Comparison of ENCODE assay signal across 22 cellular contexts in genomic region chr7:12730523-12730922, GRCh38. TPM values are rescaled to one million over a fixed set of nuclear protein-coding genes. Genes with fewer than 3 reads are reported as not detected.
DNase-seq lines count a peak whose midpoint lies in the region; ATAC-seq and TF ChIP-seq lines count a peak whose summit lies in the region.
"Had no signal": no experiment of that assay in that cellular context is flagged by ENCODE, and none has a peak within 500 bp of the region (broad histone marks: within the 10 kb centered on the region; RNA-seq: fewer than 3 reads in every experiment).

No MANE protein-coding gene starts in this region.

- no peaks in the 10 kb centered on the region for H3K9me3 Mint-ChIP-seq in activated CD4-positive, alpha-beta memory T cell treated with anti-CD3 and anti-CD28 coated beads, Interleukin-2, amount 10 ng/mL, durations not matched to agents 7 days and 5 days
- no peaks in the 10 kb centered on the region for H3K9me3 Mint-ChIP-seq in activated CD4-positive, alpha-beta memory T cell treated with anti-CD3 and anti-CD28 coated beads for 36 hours
- H3K9me3 Mint-ChIP-seq: HFFc6 had no signal

- no peak for TF ChIP-seq CTCF in fibroblast of pulmonary artery (IDR thresholded peaks at IDR 0.05; ENCODE audit: low read length, missing control alignments)

- no peak overlapping the region for H3K4me3 ChIP-seq in fibroblast of pulmonary artery (replicated peaks; ENCODE audit: low read depth, low read length)
- H3K4me3 ChIP-seq: A549, hepatocyte, smooth muscle cell, stomach, upper lobe of left lung had no signal

- H3K4me3 Mint-ChIP-seq in activated CD4-positive, alpha-beta memory T cell treated with anti-CD3 and anti-CD28 coated beads, Interleukin-2, amount 10 ng/mL, durations not matched to agents 7 days and 5 days: no peak overlapping the region
- no peak overlapping the region for H3K4me3 Mint-ChIP-seq in activated CD4-positive, alpha-beta memory T cell treated with anti-CD3 and anti-CD28 coated beads for 36 hours
- H3K4me3 Mint-ChIP-seq in T-helper 17 cell: peak overlapping the region; percentile 25
- H3K4me3 Mint-ChIP-seq: HFFc6 had no signal

- peaks cover 31% of the 10 kb centered on the region for H3K4me1 Mint-ChIP-seq in activated CD4-positive, alpha-beta memory T cell treated with anti-CD3 and anti-CD28 coated beads, Interleukin-2, amount 10 ng/mL, durations not matched to agents 7 days and 5 days
- peaks cover 24% of the 10 kb centered on the region for H3K4me1 Mint-ChIP-seq in activated CD4-positive, alpha-beta memory T cell treated with anti-CD3 and anti-CD28 coated beads for 36 hours (ENCODE audit: low read depth)
- peaks cover 15% of the 10 kb centered on the region for H3K4me1 Mint-ChIP-seq in T-helper 17 cell

- H3K27ac Mint-ChIP-seq in activated CD4-positive, alpha-beta memory T cell treated with anti-CD3 and anti-CD28 coated beads, Interleukin-2, amount 10 ng/mL, durations not matched to agents 7 days and 5 days: peak overlapping the region; percentile 86
- H3K27ac Mint-ChIP-seq in activated CD4-positive, alpha-beta memory T cell treated with anti-CD3 and anti-CD28 coated beads for 36 hours: no peak overlapping the region
- H3K27ac Mint-ChIP-seq in T-helper 17 cell: peak overlapping the region; percentile 37
- H3K27ac Mint-ChIP-seq: HFFc6 had no signal

- POLR2A ChIA-PET in activated CD4-positive, alpha-beta memory T cell treated with anti-CD3 and anti-CD28 coated beads, Interleukin-2, amount 10 ng/mL, durations not matched to agents 7 days and 5 days (lab: Charles Lee): interaction anchor here (0.9 to 5.7 kb wide), 6 partner anchors 10 to 176 kb away, joined by 3 to 46 read pairs (median 4); partner anchors contain the start of gene ARL4A
- POLR2A ChIA-PET in activated CD4-positive, alpha-beta memory T cell treated with anti-CD3 and anti-CD28 coated beads for 36 hours (lab: Charles Lee): no interaction called here

- no peaks in the 10 kb centered on the region for H3K27me3 Mint-ChIP-seq in activated CD4-positive, alpha-beta memory T cell treated with anti-CD3 and anti-CD28 coated beads, Interleukin-2, amount 10 ng/mL, durations not matched to agents 7 days and 5 days
- H3K27me3 Mint-ChIP-seq in activated CD4-positive, alpha-beta memory T cell treated with anti-CD3 and anti-CD28 coated beads for 36 hours: no peaks in the 10 kb centered on the region
- peaks cover 5% of the 10 kb centered on the region for H3K27me3 Mint-ChIP-seq in T-helper 17 cell

- DNase-seq in activated CD4-positive, alpha-beta memory T cell treated with anti-CD3 and anti-CD28 coated beads, Interleukin-2, amount 10 ng/mL, durations not matched to agents 7 days and 5 days: no peak
- DNase-seq in activated CD4-positive, alpha-beta memory T cell treated with anti-CD3 and anti-CD28 coated beads for 36 hours: no peak
- no peak for DNase-seq in T-helper 17 cell
- DNase-seq in fibroblast of pulmonary artery (ENCODE audit: low read depth): peak; percentile 16
- no peak for DNase-seq in SK-N-DZ (ENCODE audit: low spot score)
- no peak for DNase-seq in D341Med (ENCODE audit: low spot score)
- DNase-seq: activated naive CD4-positive, alpha-beta T cell; aorta; caudate nucleus; NCI-H1092; NCI-H2029; NCI-H510A treated with DMSO at 0.1 percent for 48 hours; occipital lobe; stimulated activated CD4-positive, alpha-beta T cell treated with anti-CD3 and anti-CD28 coated beads, Interleukin-2, amount 100 ng/mL, for 48 hours; stomach; upper lobe of left lung had no signal

- no peaks in the 10 kb centered on the region for H3K36me3 Mint-ChIP-seq in activated CD4-positive, alpha-beta memory T cell treated with anti-CD3 and anti-CD28 coated beads, Interleukin-2, amount 10 ng/mL, durations not matched to agents 7 days and 5 days (ENCODE audit: low read depth)
- H3K36me3 Mint-ChIP-seq in activated CD4-positive, alpha-beta memory T cell treated with anti-CD3 and anti-CD28 coated beads for 36 hours: no peaks in the 10 kb centered on the region
- peaks cover 6% of the 10 kb centered on the region for H3K36me3 Mint-ChIP-seq in T-helper 17 cell (ENCODE audit: low read depth)

- no peaks in the 10 kb centered on the region for H3K9me3 ChIP-seq in T-helper 17 cell (ENCODE audit: control insufficient read depth, low read length, poor library complexity, severe bottlenecking)
- H3K9me3 ChIP-seq: A549, stomach, upper lobe of left lung had no signal

- ATAC-seq in HG03432 (IDR thresholded peaks at IDR 0.05; ENCODE audit: unreplicated experiment) (peak; percentile 43), T-helper 17 cell (no peak), GM21786 (IDR thresholded peaks at IDR 0.05; ENCODE audit: unreplicated experiment) (no peak)

- intact Hi-C loops in activated CD4-positive, alpha-beta memory T cell treated with anti-CD3 and anti-CD28 coated beads for 36 hours (cut with micrococcal nuclease): loop anchor here (2.0 to 5.0 kb wide), 2 partner anchors 44 to 67 kb away; partner anchors contain the start of gene ARL4A

- CTCF ChIA-PET in activated CD4-positive, alpha-beta memory T cell treated with anti-CD3 and anti-CD28 coated beads, Interleukin-2, amount 10 ng/mL, durations not matched to agents 7 days and 5 days (lab: Charles Lee): interaction anchor here (0.8 to 5.1 kb wide), 5 partner anchors 9 to 44 kb away, joined by 4 to 69 read pairs (median 5); partner anchors contain the start of gene ARL4A
- CTCF ChIA-PET in activated CD4-positive, alpha-beta memory T cell treated with anti-CD3 and anti-CD28 coated beads for 36 hours (lab: Charles Lee): interaction anchor here (0.8 kb wide), 1 partner anchor 13 kb away, joined by 3 read pairs; no protein-coding TSS in a partner anchor

RNA-seq across cellular contexts. Expression of gene ARL4A, which starts 43.1 kb away (rescaled TPM):
- 10 to 100 TPM; 19.1 to 19.8 TPM for total RNA-seq in activated CD4-positive, alpha-beta memory T cell treated with anti-CD3 and anti-CD28 coated beads, Interleukin-2, amount 10 ng/mL, durations not matched to agents 7 days and 5 days
- 10 to 100 TPM; 11.3 to 12.7 TPM for total RNA-seq in activated CD4-positive, alpha-beta memory T cell treated with anti-CD3 and anti-CD28 coated beads for 36 hours
- 100 to 1,000 TPM in 1 of 2 donors, 10 to 100 TPM in 1; 92.1 to 122 TPM for total RNA-seq in T-helper 17 cell
- polyA plus RNA-seq in SK-N-DZ (2014; cell fraction: cytosol; rRNA removed): 6.1 and 10.7 TPM in 2 replicates
- polyA plus RNA-seq in SK-N-DZ (2014; cell fraction: nucleus; rRNA removed): 3.8 and 8.4 TPM in 2 replicates

Comparison
In these comparisons a context has a peak if more than half of its experiments do, and no peak if none do; other contexts are left out.
1. RNA of gene ARL4A, which starts 43.1 kb away (total RNA-seq): 92.1 to 122 TPM in T-helper 17 cell; 19.1 to 19.8 TPM in activated CD4-positive, alpha-beta memory T cell treated with anti-CD3 and anti-CD28 coated beads, Interleukin-2, amount 10 ng/mL, durations not matched to agents 7 days and 5 days and 11.3 to 12.7 TPM in activated CD4-positive, alpha-beta memory T cell treated with anti-CD3 and anti-CD28 coated beads for 36 hours; every median in the first group is over 4 times any median in the second.